Comparison of ENCODE assay signal across 15 cellular contexts in the genomic region with DNA sequence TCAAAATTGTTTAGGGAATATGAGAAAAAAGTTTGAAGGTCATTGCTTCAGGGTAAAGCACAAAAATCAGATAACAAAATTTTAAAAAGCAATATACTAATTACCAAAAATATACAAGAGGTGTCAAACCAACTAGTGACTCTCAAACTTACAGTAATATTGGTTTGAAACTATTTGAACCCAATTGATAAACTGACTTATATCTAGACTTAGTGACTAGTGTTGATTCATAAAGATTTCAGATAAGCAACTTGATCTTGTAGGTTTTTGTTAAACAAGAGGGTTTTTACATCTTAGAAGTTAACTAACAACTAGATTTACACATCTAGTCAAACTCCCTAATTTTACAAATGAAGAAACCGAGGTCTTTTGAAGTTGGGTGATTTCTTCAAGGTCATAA. TPM values are rescaled to one million over a fixed set of nuclear protein-coding genes. Genes with fewer than 3 reads are reported as not detected.
DNase-seq lines count a peak whose midpoint lies in the region; ATAC-seq and TF ChIP-seq lines count a peak whose summit lies in the region.
"Had no signal": no experiment of that assay in that cellular context is flagged by ENCODE, and none has a peak within 500 bp of the region (broad histone marks: within the 10 kb centered on the region; RNA-seq: fewer than 3 reads in every experiment).

No MANE protein-coding gene starts in this region.

- no peak for TF ChIP-seq CTCF in RWPE1 (conservative IDR thresholded peaks at IDR 0.05; ENCODE audit: low read depth)

- H3K27ac ChIP-seq in RWPE1: no peak overlapping the region
- H3K27ac ChIP-seq: BLaER1 treated with 17β-estradiol and CSF1 and Interleukin-3, amounts not matched to agents 10 nM and 100 nM had no signal

- H3K36me3 Mint-ChIP-seq in activated CD4-positive, alpha-beta T cell treated with anti-CD3 and anti-CD28 coated beads for 36 hours (ENCODE audit: low read depth): peaks cover 5% of the 10 kb centered on the region
- H3K36me3 Mint-ChIP-seq in activated naive CD4-positive, alpha-beta T cell treated with anti-CD3 and anti-CD28 coated beads, Interleukin-2, amount 50 U/mL, for 24 hours: peaks cover 3% of the 10 kb centered on the region
- H3K36me3 Mint-ChIP-seq in activated T-helper 2 cell treated with anti-CD3 and anti-CD28 coated beads, Interferon-gamma antibody, Interleukin-2, Interleukin-4, amounts not matched to agents 10 μg/mL and 5 μg/mL and 100 μg/mL, durations not matched to agents 14 hours and 24 hours and 36 hours (ENCODE audit: low read depth): peaks cover 31% of the 10 kb centered on the region
- H3K36me3 Mint-ChIP-seq: CD4-positive, CD25-positive, alpha-beta regulatory T cell had no signal

- H3K4me1 Mint-ChIP-seq in activated CD4-positive, alpha-beta T cell treated with anti-CD3 and anti-CD28 coated beads for 36 hours: peaks cover 53% of the 10 kb centered on the region
- peaks cover 69% of the 10 kb centered on the region for H3K4me1 Mint-ChIP-seq in activated naive CD4-positive, alpha-beta T cell treated with anti-CD3 and anti-CD28 coated beads, Interleukin-2, amount 50 U/mL, for 24 hours
- peaks cover 51% of the 10 kb centered on the region for H3K4me1 Mint-ChIP-seq in activated T-helper 2 cell treated with anti-CD3 and anti-CD28 coated beads, Interferon-gamma antibody, Interleukin-2, Interleukin-4, amounts not matched to agents 10 μg/mL and 5 μg/mL and 100 μg/mL, durations not matched to agents 14 hours and 24 hours and 36 hours (ENCODE audit: low read depth)

- POLR2A ChIA-PET in activated CD4-positive, alpha-beta T cell treated with anti-CD3 and anti-CD28 coated beads for 36 hours (lab: Charles Lee): no interaction called here
- POLR2A ChIA-PET in RWPE1 (lab: Yijun Ruan, JAX; ENCODE audit: low non-redundant PET): no interaction called here

- H3K27me3 Mint-ChIP-seq in activated CD4-positive, alpha-beta T cell treated with anti-CD3 and anti-CD28 coated beads for 36 hours: no peaks in the 10 kb centered on the region
- no peaks in the 10 kb centered on the region for H3K27me3 Mint-ChIP-seq in activated naive CD4-positive, alpha-beta T cell treated with anti-CD3 and anti-CD28 coated beads, Interleukin-2, amount 50 U/mL, for 24 hours
- no peaks in the 10 kb centered on the region for H3K27me3 Mint-ChIP-seq in activated T-helper 2 cell treated with anti-CD3 and anti-CD28 coated beads, Interferon-gamma antibody, Interleukin-2, Interleukin-4, amounts not matched to agents 10 μg/mL and 5 μg/mL and 100 μg/mL, durations not matched to agents 14 hours and 24 hours and 36 hours (ENCODE audit: low read depth)
- H3K27me3 Mint-ChIP-seq: CD4-positive, CD25-positive, alpha-beta regulatory T cell had no signal

- no peak overlapping the region for H3K27ac Mint-ChIP-seq in activated CD4-positive, alpha-beta T cell treated with anti-CD3 and anti-CD28 coated beads for 36 hours
- H3K27ac Mint-ChIP-seq in activated naive CD4-positive, alpha-beta T cell treated with anti-CD3 and anti-CD28 coated beads, Interleukin-2, amount 50 U/mL, for 24 hours: peak overlapping the region; percentile 8
- H3K27ac Mint-ChIP-seq in activated T-helper 2 cell treated with anti-CD3 and anti-CD28 coated beads, Interferon-gamma antibody, Interleukin-2, Interleukin-4, amounts not matched to agents 10 μg/mL and 5 μg/mL and 100 μg/mL, durations not matched to agents 14 hours and 24 hours and 36 hours: peak overlapping the region; percentile 81
- H3K27ac Mint-ChIP-seq: CD4-positive, CD25-positive, alpha-beta regulatory T cell; GM23338 had no signal

- no peaks in the 10 kb centered on the region for H3K9me3 Mint-ChIP-seq in activated CD4-positive, alpha-beta T cell treated with anti-CD3 and anti-CD28 coated beads for 36 hours (ENCODE audit: low read depth)
- H3K9me3 Mint-ChIP-seq in activated naive CD4-positive, alpha-beta T cell treated with anti-CD3 and anti-CD28 coated beads, Interleukin-2, amount 50 U/mL, for 24 hours: no peaks in the 10 kb centered on the region
- no peaks in the 10 kb centered on the region for H3K9me3 Mint-ChIP-seq in activated T-helper 2 cell treated with anti-CD3 and anti-CD28 coated beads, Interferon-gamma antibody, Interleukin-2, Interleukin-4, amounts not matched to agents 10 μg/mL and 5 μg/mL and 100 μg/mL, durations not matched to agents 14 hours and 24 hours and 36 hours
- H3K9me3 Mint-ChIP-seq: GM23338 had no signal

- no peak for DNase-seq in activated CD4-positive, alpha-beta T cell treated with anti-CD3 and anti-CD28 coated beads for 36 hours
- no peak for DNase-seq in activated CD4-positive, alpha-beta T cell treated with anti-CD3 and anti-CD28 coated beads for 4 hours
- no peak for DNase-seq in activated naive CD4-positive, alpha-beta T cell treated with anti-CD3 and anti-CD28 coated beads, Interleukin-2, amount 50 U/mL, for 16 hours
- DNase-seq in activated T-helper 2 cell treated with anti-CD3 and anti-CD28 coated beads, Interferon-gamma antibody, Interleukin-2, Interleukin-4, amounts not matched to agents 10 μg/mL and 5 μg/mL and 100 μg/mL, durations not matched to agents 14 hours and 24 hours and 36 hours (ENCODE audit: low spot score): no peak
- DNase-seq in NCI-H2227 treated with DMSO at 0.1 percent for 48 hours (lab: John Stamatoyannopoulos, UW): no peak
- DNase-seq in RWPE1 (ENCODE audit: low spot score): no peak
- no peak for DNase-seq in stimulated activated CD4-positive, alpha-beta T cell treated with anti-CD3 and anti-CD28 coated beads, Interleukin-15, amount 100 ng/mL, for 24 hours
- DNase-seq: ACHN; Calu3; CD4-positive, CD25-positive, alpha-beta regulatory T cell; DMS 273 treated with DMSO at 0.1 percent for 48 hours; H7 had no signal

- H3K4me3 Mint-ChIP-seq in activated CD4-positive, alpha-beta T cell treated with anti-CD3 and anti-CD28 coated beads for 36 hours: no peak overlapping the region
- no peak overlapping the region for H3K4me3 Mint-ChIP-seq in activated naive CD4-positive, alpha-beta T cell treated with anti-CD3 and anti-CD28 coated beads, Interleukin-2, amount 50 U/mL, for 24 hours
- H3K4me3 Mint-ChIP-seq in activated T-helper 2 cell treated with anti-CD3 and anti-CD28 coated beads, Interferon-gamma antibody, Interleukin-2, Interleukin-4, amounts not matched to agents 10 μg/mL and 5 μg/mL and 100 μg/mL, durations not matched to agents 14 hours and 24 hours and 36 hours (ENCODE audit: low read depth): no peak overlapping the region
- H3K4me3 Mint-ChIP-seq: CD4-positive, CD25-positive, alpha-beta regulatory T cell; GM23338 had no signal

- peak; percentile 60 for ATAC-seq in activated CD4-positive, alpha-beta T cell treated with anti-CD3 and anti-CD28 coated beads for 36 hours
- ATAC-seq: GM23338 had no signal

- intact Hi-C loops in activated CD4-positive, alpha-beta T cell treated with anti-CD3 and anti-CD28 coated beads for 36 hours (cut with DNase I, micrococcal nuclease): loop anchor here in 1 of 2 experiments (2.0 kb wide), 1 partner anchor 99 kb away; no protein-coding TSS in a partner anchor
- intact Hi-C loops in activated T-helper 2 cell treated with anti-CD3 and anti-CD28 coated beads, Interferon-gamma antibody, Interleukin-2, Interleukin-4, amounts not matched to agents 10 μg/mL and 5 μg/mL and 100 μg/mL, durations not matched to agents 14 hours and 24 hours and 36 hours (cut with micrococcal nuclease): no loop called here

- CTCF ChIA-PET in activated CD4-positive, alpha-beta T cell treated with anti-CD3 and anti-CD28 coated beads for 36 hours (lab: Charles Lee): no interaction called here
- CTCF ChIA-PET in RWPE1 (lab: Yijun Ruan, JAX): no interaction called here

RNA-seq across cellular contexts. Expression of gene TAB3, which starts 7.7 kb away (rescaled TPM):
- total RNA-seq in activated CD4-positive, alpha-beta T cell treated with anti-CD3 and anti-CD28 coated beads for 36 hours: 10 to 100 TPM; 18.7 to 20.1 TPM
- 24.2 and 24.9 TPM in 2 replicates for total RNA-seq in activated T-helper 2 cell treated with anti-CD3 and anti-CD28 coated beads, Interferon-gamma antibody, Interleukin-2, Interleukin-4, amounts not matched to agents 10 μg/mL and 5 μg/mL and 100 μg/mL, durations not matched to agents 14 hours and 24 hours and 36 hours
